ENCODE assay signal across 8 cellular contexts in genomic region chr17:30095507-30096244, GRCh38. TPM values are rescaled to one million over a fixed set of nuclear protein-coding genes. Genes with fewer than 3 reads are reported as not detected.
DNase-seq lines count a peak whose midpoint lies in the region; ATAC-seq and TF ChIP-seq lines count a peak whose summit lies in the region.

No MANE protein-coding gene starts in this region.

- peaks cover 0 to 16% (median 0%) of the 10 kb centered on the region in 4 donors for H3K27me3 ChIP-seq in esophagus squamous epithelium
- H3K27me3 ChIP-seq in parathyroid adenoma (ENCODE audit: control insufficient read depth, insufficient read depth, low read length) = no peaks in the 10 kb centered on the region

- DNase-seq in DMS 273 treated with DMSO at 0.1 percent for 48 hours (lab: John Stamatoyannopoulos, UW) (peak; percentile 37), HFF-Myc (ENCODE audit: extremely low read depth, low read depth) (no peak), RPMI7951 (ENCODE audit: low read depth) (peak; percentile 78), esophagus squamous epithelium (lab: John Stamatoyannopoulos, UW) (no peak), 8988T (no peak), NK-92 (lab: John Stamatoyannopoulos, UW; ENCODE audit: unreplicated experiment) (no peak)

- no peak overlapping the region for H3K4me2 ChIP-seq in parathyroid adenoma (ENCODE audit: low read length)

- no peaks in the 10 kb centered on the region for H3K36me3 ChIP-seq in esophagus squamous epithelium
- H3K36me3 ChIP-seq in parathyroid adenoma (ENCODE audit: control insufficient read depth, insufficient read depth, low read length) = no peaks in the 10 kb centered on the region

- H3K4me3 ChIP-seq in HFF-Myc (replicated peaks; ENCODE audit: low read depth, low read length) = no peak overlapping the region
- no peak overlapping the region for H3K4me3 ChIP-seq in esophagus squamous epithelium
- no peak overlapping the region for H3K4me3 ChIP-seq in parathyroid adenoma (ENCODE audit: low read depth, low read length)

- peak; percentile 62 for TF ChIP-seq CTCF in HFF-Myc (IDR thresholded peaks at IDR 0.05; ENCODE audit: low read depth, low read length, missing control alignments)
- TF ChIP-seq CTCF in esophagus squamous epithelium (IDR thresholded peaks at IDR 0.05) = peak in 4 of 6 experiments; percentile 22 to 51 (median 39)
- TF ChIP-seq CTCF in parathyroid adenoma (IDR thresholded peaks at IDR 0.05) = peak; percentile 30

- no peak for ATAC-seq in GM19467 (IDR thresholded peaks at IDR 0.05; ENCODE audit: unreplicated experiment)

- WGBS in esophagus squamous epithelium, 2 donors = 40 to 44% methylated on average over 4 of the region's 4 CpGs

- no peak overlapping the region for H3K9ac ChIP-seq in parathyroid adenoma

- no peak for TF ChIP-seq POLR2A in esophagus squamous epithelium (IDR thresholded peaks at IDR 0.05)

- no peak overlapping the region for H2AFZ ChIP-seq in parathyroid adenoma

- H3K27ac ChIP-seq in esophagus squamous epithelium (no peak overlapping the region), parathyroid adenoma (no peak overlapping the region)

- no peaks in the 10 kb centered on the region for H3K9me3 ChIP-seq in esophagus squamous epithelium
- no peaks in the 10 kb centered on the region for H3K9me3 ChIP-seq in parathyroid adenoma (ENCODE audit: control insufficient read depth, low read length)

- H3K79me2 ChIP-seq in parathyroid adenoma = no peaks in the 10 kb centered on the region

- intact Hi-C loops in esophagus squamous epithelium (cut with DNase I) = no loop called here

- H3K4me1 ChIP-seq in esophagus squamous epithelium = peaks cover 0 to 6% (median 5%) of the 10 kb centered on the region in 3 donors
- H3K4me1 ChIP-seq in parathyroid adenoma = no peaks in the 10 kb centered on the region

RNA-seq across cellular contexts. Expression of gene NSRP1, which starts 20.9 kb away (rescaled TPM):
- total RNA-seq in RPMI7951 (2014; rRNA removed; shearing (Covaris generic)) = 3.9 and 8.1 TPM in 2 replicates
- total RNA-seq in esophagus squamous epithelium = 10 to 100 TPM; 12.9 to 28.6 (median 21.8) TPM

Comparison
In these comparisons a context has a peak if more than half of its experiments do, and no peak if none do; other contexts are left out.
1. DNase-seq: peak in DMS 273 treated with DMSO at 0.1 percent for 48 hours (single experiment) and RPMI7951 (single experiment); none in HFF-Myc (single experiment), esophagus squamous epithelium (single experiment), 8988T (single experiment) and NK-92 (single experiment).
2. Peak in every context shown above with its lines, with median percentiles within 50 percentile points of each other: CTCF ChIP-seq.